In genomic region chr20:61986762-61987321, GRCh38 we compare ENCODE assay signal across 27 cellular contexts.
"Had no signal": no experiment of that assay in that cellular context is flagged by ENCODE, and none has a peak within 500 bp of the region (broad histone marks: within the 10 kb centered on the region; RNA-seq: fewer than 3 reads in every experiment).

No MANE protein-coding gene starts in this region.

- ATAC-seq: activated CD4-positive, CD25-positive, alpha-beta regulatory T cell treated with anti-CD3 and anti-CD28 coated beads, Interleukin-2, amount 50 U/mL, for 24 hours; activated naive CD8-positive, alpha-beta T cell treated with anti-CD3 and anti-CD28 coated beads, Interleukin-2, amount 50 U/mL, for 24 hours; gastroesophageal sphincter; psoas muscle; stimulated activated naive B cell treated with anti-CD40 and anti-IgM and Interleukin-4, amounts not matched to agents 10 μg/mL and 1 μg/mL and 100 μg/mL, for 72 hours had no signal

- H3K4me1 ChIP-seq: breast epithelium, colonic mucosa, gastroesophageal sphincter, parathyroid adenoma, psoas muscle, stomach, thyroid gland, upper lobe of left lung, vagina had no signal

- H3K27me3 ChIP-seq: breast epithelium, colonic mucosa, dorsolateral prefrontal cortex, gastroesophageal sphincter, stomach, thyroid gland, upper lobe of left lung, vagina had no signal

- H3K9me3 ChIP-seq: colonic mucosa, thyroid gland had no signal

- DNase-seq: activated CD4-positive, alpha-beta T cell treated with anti-CD3 and anti-CD28 coated beads for 48 hours; activated CD4-positive, alpha-beta T cell treated with anti-CD3 and anti-CD28 coated beads, Interleukin-2, amount 50 U/mL, for 48 hours; activated CD8-positive, alpha-beta memory T cell treated with anti-CD3 and anti-CD28 coated beads, Interleukin-2, amount 50 U/mL, for 4 hours; activated effector memory CD4-positive, alpha-beta T cell treated with anti-CD3 and anti-CD28 coated beads, Interleukin-2, amount 50 U/mL, for 16 hours; activated naive CD4-positive, alpha-beta T cell treated with anti-CD3 and anti-CD28 coated beads, Interleukin-2, amount 50 U/mL, for 16 hours; activated naive CD8-positive, alpha-beta T cell treated with anti-CD3 and anti-CD28 coated beads, Interleukin-2, amount 50 U/mL, for 24 hours; activated T-cell treated with anti-CD3 and anti-CD28 coated beads, Interleukin-2, amount 50 U/mL, for 1 hour; colonic mucosa; dorsolateral prefrontal cortex; effector memory CD4-positive, alpha-beta T cell; kidney glomerular epithelial cell; mammary epithelial cell; naive B cell; psoas muscle; stimulated activated CD4-positive, alpha-beta T cell treated with anti-CD3 and anti-CD28 coated beads, Interleukin-15, amount 100 ng/mL, for 24 hours; stimulated activated CD4-positive, alpha-beta T cell treated with anti-CD3 and anti-CD28 coated beads, Interleukin-2, amount 100 ng/mL, for 24 hours; stimulated activated naive B cell treated with anti-CD40 and anti-IgM and Interleukin-4, amounts not matched to agents 10 μg/mL and 1 μg/mL and 100 μg/mL, for 72 hours; stomach; thyroid gland; upper lobe of left lung; WERI-Rb-1 had no signal

- H3K4me3 ChIP-seq: breast epithelium, colonic mucosa, dorsolateral prefrontal cortex, gastroesophageal sphincter, psoas muscle, smooth muscle cell, stomach, thyroid gland, upper lobe of left lung, vagina had no signal

- H3K4me2 ChIP-seq: smooth muscle cell had no signal

- H3K9ac ChIP-seq: parathyroid adenoma had no signal

- H3K36me3 ChIP-seq: breast epithelium, colonic mucosa had no signal

- H3K27ac ChIP-seq: breast epithelium, colonic mucosa, dorsolateral prefrontal cortex, gastroesophageal sphincter, parathyroid adenoma, psoas muscle, stomach, thyroid gland, upper lobe of left lung, vagina, WERI-Rb-1 had no signal
